18 cellular contexts compared by ENCODE assay signal in the genomic region with DNA sequence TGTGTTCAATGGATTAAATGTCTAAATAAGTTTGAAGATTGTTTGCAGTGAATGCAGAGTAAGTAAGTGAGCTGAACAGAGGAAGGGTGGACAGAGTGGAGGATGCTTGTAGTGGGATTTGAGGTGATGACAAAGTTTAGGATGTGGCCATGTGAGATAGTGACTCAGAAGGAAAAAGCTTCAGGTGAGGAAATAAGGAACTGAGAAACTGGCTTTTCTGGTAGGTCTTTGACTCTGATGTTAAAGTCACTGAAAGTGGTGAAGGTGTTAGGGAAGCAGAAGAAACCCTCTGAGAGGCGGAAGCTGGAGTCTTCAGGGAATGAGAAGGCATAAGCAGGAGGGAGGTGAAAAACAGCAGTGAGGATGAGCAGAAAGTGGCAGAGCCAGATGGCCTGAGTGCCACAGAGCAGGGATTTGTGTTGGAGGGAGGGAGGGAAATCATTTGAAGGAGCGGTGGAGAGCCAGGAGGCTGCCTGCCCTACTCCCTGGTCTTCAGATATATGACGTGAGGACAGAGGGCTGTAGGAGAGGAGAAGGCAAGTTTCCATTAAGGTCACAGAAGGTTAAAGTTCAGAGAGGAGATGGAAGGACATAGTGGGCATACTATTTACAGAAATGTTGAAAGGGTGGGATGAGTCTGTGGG.
DNase-seq lines count a peak whose midpoint lies in the region; ATAC-seq lines count a peak whose summit lies in the region.
"Had no signal": no experiment of that assay in that cellular context is flagged by ENCODE, and none has a peak within 500 bp of the region (broad histone marks: within the 10 kb centered on the region; RNA-seq: fewer than 3 reads in every experiment).

No MANE protein-coding gene starts in this region.

- peaks cover 3% of the 10 kb centered on the region for H3K9me3 Mint-ChIP-seq in stimulated activated memory B cell treated with anti-CD40 and anti-IgM and Interleukin-4, amounts not matched to agents 10 μg/mL and 1 μg/mL and 100 μg/mL, for 72 hours
- H3K9me3 Mint-ChIP-seq: activated T-cell treated with anti-CD3 and anti-CD28 coated beads, Interleukin-2, amount 50 U/mL, for 72 hours had no signal

- H3K4me1 Mint-ChIP-seq in stimulated activated memory B cell treated with anti-CD40 and anti-IgM and Interleukin-4, amounts not matched to agents 10 μg/mL and 1 μg/mL and 100 μg/mL, for 72 hours = peaks cover 7% of the 10 kb centered on the region
- H3K4me1 Mint-ChIP-seq: WTC11 had no signal

- H3K27me3 Mint-ChIP-seq in stimulated activated memory B cell treated with anti-CD40 and anti-IgM and Interleukin-4, amounts not matched to agents 10 μg/mL and 1 μg/mL and 100 μg/mL, for 72 hours = peaks cover 28% of the 10 kb centered on the region

- DNase-seq in NCI-H1092 (lab: John Stamatoyannopoulos, UW) (no peak), T1000 (lab: John Stamatoyannopoulos, UW) (no peak), hippocampal formation (lab: John Stamatoyannopoulos, UW) (no peak), HAP-1 (ENCODE audit: low spot score in 2 of 2) (no peak)
- DNase-seq: activated CD8-positive, alpha-beta T cell treated with anti-CD3 and anti-CD28 coated beads, Interleukin-2, amount 10 ng/mL, durations not matched to agents 7 days and 5 days; activated T-cell treated with anti-CD3 and anti-CD28 coated beads, Interleukin-2, amount 50 U/mL, for 72 hours; foreskin melanocyte; MG63; NCI-H1694 treated with DMSO at 0.1 percent for 48 hours; stimulated activated naive CD8-positive, alpha-beta T cell treated with anti-CD3 and anti-CD28 coated beads, Interleukin-15, Interleukin-2, amounts not matched to agents 100 U/mL and 50 U/mL, for 24 hours; trophoblast cell had no signal

- no peak overlapping the region for H3K27ac Mint-ChIP-seq in stimulated activated memory B cell treated with anti-CD40 and anti-IgM and Interleukin-4, amounts not matched to agents 10 μg/mL and 1 μg/mL and 100 μg/mL, for 72 hours
- H3K27ac Mint-ChIP-seq: activated CD8-positive, alpha-beta T cell treated with anti-CD3 and anti-CD28 coated beads, Interleukin-2, amount 10 ng/mL, durations not matched to agents 7 days and 5 days; activated naive CD8-positive, alpha-beta T cell; activated T-cell treated with anti-CD3 and anti-CD28 coated beads, Interleukin-2, amount 50 U/mL, for 72 hours; WTC11 had no signal

- no peaks in the 10 kb centered on the region for H3K36me3 Mint-ChIP-seq in stimulated activated memory B cell treated with anti-CD40 and anti-IgM and Interleukin-4, amounts not matched to agents 10 μg/mL and 1 μg/mL and 100 μg/mL, for 72 hours
- H3K36me3 Mint-ChIP-seq: activated naive CD8-positive, alpha-beta T cell; WTC11 had no signal

- H3K4me3 Mint-ChIP-seq in stimulated activated memory B cell treated with anti-CD40 and anti-IgM and Interleukin-4, amounts not matched to agents 10 μg/mL and 1 μg/mL and 100 μg/mL, for 72 hours = no peak overlapping the region
- H3K4me3 Mint-ChIP-seq: activated CD8-positive, alpha-beta T cell treated with anti-CD3 and anti-CD28 coated beads, Interleukin-2, amount 10 ng/mL, durations not matched to agents 7 days and 5 days; activated naive CD8-positive, alpha-beta T cell; activated T-cell treated with anti-CD3 and anti-CD28 coated beads, Interleukin-2, amount 50 U/mL, for 72 hours; WTC11 had no signal

- H3K4me1 ChIP-seq in HAP-1 = no peaks in the 10 kb centered on the region

- in situ Hi-C loops in HAP-1 (cut with MboI; ENCODE audit: low sequenced_read_pairs) = no loop called here

- no peaks in the 10 kb centered on the region for H3K27me3 ChIP-seq in HAP-1 (ENCODE audit: low read depth)
- H3K27me3 ChIP-seq: MG63 had no signal

- no peaks in the 10 kb centered on the region for H3K9me3 ChIP-seq in HAP-1
- H3K9me3 ChIP-seq: MG63 had no signal

- no peaks in the 10 kb centered on the region for H3K36me3 ChIP-seq in HAP-1 (replicated peaks)
- H3K36me3 ChIP-seq: MG63 had no signal

- H3K4me3 ChIP-seq in HAP-1 = no peak overlapping the region
- H3K4me3 ChIP-seq: coronary artery, MG63 had no signal

- ATAC-seq in GM18858 (IDR thresholded peaks at IDR 0.05; ENCODE audit: unreplicated experiment) (peak; percentile 79), GM21528 (IDR thresholded peaks at IDR 0.05; ENCODE audit: low FRiP score, unreplicated experiment) (peak; percentile 67), HG03280 (IDR thresholded peaks at IDR 0.05; ENCODE audit: unreplicated experiment) (peak; percentile 48)
- ATAC-seq in stimulated activated memory B cell treated with anti-CD40 and anti-IgM and Interleukin-4, amounts not matched to agents 10 μg/mL and 1 μg/mL and 100 μg/mL, for 72 hours = peak; percentile 74
- ATAC-seq: activated CD8-positive, alpha-beta T cell treated with anti-CD3 and anti-CD28 coated beads, Interleukin-2, amount 10 ng/mL, durations not matched to agents 7 days and 5 days; activated T-cell treated with anti-CD3 and anti-CD28 coated beads, Interleukin-2, amount 50 U/mL, for 72 hours; stimulated activated naive CD8-positive, alpha-beta T cell treated with anti-CD3 and anti-CD28 coated beads, Interleukin-15, Interleukin-2, amounts not matched to agents 100 U/mL and 50 U/mL, for 24 hours; WTC11 had no signal
